16 cellular contexts compared by ENCODE assay signal in the genomic region with DNA sequence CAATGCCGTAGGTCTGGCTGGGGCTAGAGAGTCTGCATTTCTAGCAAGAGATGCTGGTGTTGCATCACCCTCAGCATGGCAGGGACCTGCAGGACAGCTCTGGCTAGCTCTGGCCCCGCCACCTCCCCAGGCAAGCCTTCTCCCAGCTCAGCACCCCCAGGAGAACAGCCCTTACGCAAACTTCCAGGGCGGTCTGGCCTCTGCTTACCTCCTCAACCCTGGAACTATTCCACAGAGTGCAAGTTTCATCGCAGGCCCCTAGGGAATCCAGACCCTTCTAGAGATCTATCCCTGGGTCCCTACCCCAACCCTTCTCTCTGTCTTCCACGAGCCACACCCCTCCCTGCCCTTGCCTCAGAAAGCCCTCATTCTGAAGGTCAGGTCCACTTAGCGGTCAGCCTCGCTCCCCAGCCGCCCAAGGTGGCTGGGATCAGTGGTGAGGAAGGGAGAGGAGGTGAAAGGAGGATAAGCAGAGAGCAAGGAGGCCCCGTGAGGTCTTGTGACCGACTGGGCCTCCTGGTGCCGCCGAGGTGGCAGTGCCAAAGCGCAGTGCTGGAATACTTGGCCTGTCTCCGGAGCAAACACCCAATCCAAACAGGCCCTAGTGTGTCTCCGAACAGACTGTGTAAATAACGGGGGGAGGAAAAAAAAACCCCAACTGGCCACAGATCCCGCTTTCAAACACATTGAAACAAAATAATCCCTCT.
A peak's percentile ranks its signal among the peaks of the same experiment; 100 is the strongest.
DNase-seq lines count a peak whose midpoint lies in the region; ATAC-seq, FAIRE-seq and TF ChIP-seq lines count a peak whose summit lies in the region.
"Had no signal": no experiment of that assay in that cellular context is flagged by ENCODE, and none has a peak within 500 bp of the region (broad histone marks: within the 10 kb centered on the region; RNA-seq: fewer than 3 reads in every experiment).

No MANE protein-coding gene starts in this region.

- DNase-seq in Caco-2, result peak in 1 of 2 experiments; percentile 27
- no peak for DNase-seq in Panc1 (ENCODE audit: low read depth, low spot score)
- DNase-seq in globus pallidus (ENCODE audit: low spot score), result peak; percentile 63
- DNase-seq in pancreas, result peak; percentile 80 to 93 (median 91)
- no peak for DNase-seq in Peyer's patch
- DNase-seq: activated B cell treated with CpG ODN at 0.5 μM for 24 hours; activated T-cell treated with anti-CD3 and anti-CD28 coated beads, Interleukin-2, amount 50 U/mL, for 48 hours; heart right ventricle; NCI-H1694; SIG-M5; stimulated activated CD4-positive, alpha-beta T cell treated with anti-CD3 and anti-CD28 coated beads, Interleukin-15, amount 100 ng/mL, for 24 hours had no signal

- CTCF ChIA-PET in Caco-2 (lab: Charles Lee), result interaction anchor here (1.1 kb wide), 1 partner anchor 36 kb away, joined by 3 read pairs; no protein-coding TSS in a partner anchor
- CTCF ChIA-PET in Panc1 (lab: Charles Lee), result interaction anchor here (0.6 kb wide), 1 partner anchor 46 kb away, joined by 4 read pairs; no protein-coding TSS in a partner anchor

- H3K4me3 Mint-ChIP-seq in Caco-2 (ENCODE audit: unreplicated experiment), result no peak overlapping the region
- H3K4me3 Mint-ChIP-seq: activated B cell treated with CpG ODN at 0.5 μM for 24 hours; stimulated activated memory B cell treated with anti-CD40 and anti-IgM and Interleukin-4, amounts not matched to agents 10 μg/mL and 1 μg/mL and 100 μg/mL, for 72 hours had no signal

- in situ Hi-C loops in Panc1 (cut with HindIII; ENCODE audit: low pct_unique_long_range_greater_than_20kb, low sequenced_read_pairs), result no loop called here

- no peaks in the 10 kb centered on the region for H3K27me3 Mint-ChIP-seq in Caco-2 (ENCODE audit: insufficient read depth, unreplicated experiment)
- H3K27me3 Mint-ChIP-seq: activated B cell treated with CpG ODN at 0.5 μM for 24 hours had no signal

- H3K9me3 Mint-ChIP-seq in Caco-2 (ENCODE audit: unreplicated experiment), result peaks cover 27% of the 10 kb centered on the region
- H3K9me3 Mint-ChIP-seq: activated B cell treated with CpG ODN at 0.5 μM for 24 hours had no signal

- H3K27ac ChIP-seq in Panc1 (ENCODE audit: low read length) (peak overlapping the region; percentile 98), pancreas (peak overlapping the region; percentile 78 to 95 (median 90)), Peyer's patch (peak overlapping the region in 1 of 4 donors; percentile 55)
- H3K27ac ChIP-seq: heart right ventricle had no signal

- H3K4me1 Mint-ChIP-seq in Caco-2 (ENCODE audit: low read depth, unreplicated experiment), result peaks cover 23% of the 10 kb centered on the region
- H3K4me1 Mint-ChIP-seq: activated B cell treated with CpG ODN at 0.5 μM for 24 hours; stimulated activated memory B cell treated with anti-CD40 and anti-IgM and Interleukin-4, amounts not matched to agents 10 μg/mL and 1 μg/mL and 100 μg/mL, for 72 hours had no signal

- H3K4me3 ChIP-seq in Caco-2 (ENCODE audit: low read depth, low read length), result no peak overlapping the region
- peak overlapping the region; percentile 23 to 51 for H3K4me3 ChIP-seq in Panc1 (ENCODE audit: low read depth in 2 of 2, low read length in 2 of 2)
- H3K4me3 ChIP-seq in pancreas, result peak overlapping the region in 1 of 4 donors; percentile 13
- H3K4me3 ChIP-seq in Peyer's patch, result no peak overlapping the region
- H3K4me3 ChIP-seq: heart right ventricle had no signal

- peaks cover 19% of the 10 kb centered on the region for H3K36me3 Mint-ChIP-seq in Caco-2 (ENCODE audit: insufficient read depth, unreplicated experiment)
- H3K36me3 Mint-ChIP-seq: stimulated activated memory B cell treated with anti-CD40 and anti-IgM and Interleukin-4, amounts not matched to agents 10 μg/mL and 1 μg/mL and 100 μg/mL, for 72 hours had no signal

- BruUV-seq in Caco-2 (replicated peaks; lab: Mats Ljungman, UMichigan) (no TSS peak), Panc1 (replicated peaks; lab: Mats Ljungman, UMichigan) (no TSS peak)

- H3K9me3 ChIP-seq in Caco-2 (no peaks in the 10 kb centered on the region), Panc1 (ENCODE audit: control insufficient read depth, insufficient read depth, low read depth, low read length) (no peaks in the 10 kb centered on the region), pancreas (no peaks in the 10 kb centered on the region), Peyer's patch (no peaks in the 10 kb centered on the region)
- H3K9me3 ChIP-seq: heart right ventricle had no signal

- WGBS in pancreas, 2 donors, result 12 to 20% methylated on average over 18 of the region's 18 CpGs

- H3K27me3 ChIP-seq in Caco-2 (replicated peaks; ENCODE audit: control insufficient read depth, insufficient read depth, low read length) (no peaks in the 10 kb centered on the region), Panc1 (ENCODE audit: control insufficient read depth, insufficient read depth, low read length) (no peaks in the 10 kb centered on the region), pancreas (no peaks in the 10 kb centered on the region), Peyer's patch (no peaks in the 10 kb centered on the region)

- POLR2A ChIA-PET in Caco-2 (lab: Charles Lee), result no interaction called here
- POLR2A ChIA-PET in Panc1 (lab: Charles Lee), result interaction anchor here (0.5 to 0.7 kb wide), 2 partner anchors 16 to 242 kb away, joined by 4 to 15 read pairs; no protein-coding TSS in a partner anchor

- TF ChIP-seq CTCF in Caco-2 (IDR thresholded peaks at IDR 0.05; ENCODE audit: insufficient read depth in 1 of 2, low read depth in 1 of 2, low read length in 1 of 2, severe bottlenecking in 1 of 2, unreplicated experiment in 1 of 2) (no peak), Panc1 (IDR thresholded peaks at IDR 0.05) (no peak), pancreas (IDR thresholded peaks at IDR 0.05) (no peak), Peyer's patch (IDR thresholded peaks at IDR 0.05) (no peak)

- H3K27ac Mint-ChIP-seq in Caco-2 (ENCODE audit: unreplicated experiment), result peak overlapping the region; percentile 88
- H3K27ac Mint-ChIP-seq: activated B cell treated with CpG ODN at 0.5 μM for 24 hours; stimulated activated memory B cell treated with anti-CD40 and anti-IgM and Interleukin-4, amounts not matched to agents 10 μg/mL and 1 μg/mL and 100 μg/mL, for 72 hours had no signal

- 0 out of 2 replicates have a peak, but pooled peaks cover 2% of the 10 kb centered on the region for H3K36me3 ChIP-seq in Caco-2 (ENCODE audit: control insufficient read depth, insufficient read depth, low read length)
- H3K36me3 ChIP-seq in Panc1 (ENCODE audit: control insufficient read depth, insufficient read depth, low read length), result no peaks in the 10 kb centered on the region
- no peaks in the 10 kb centered on the region for H3K36me3 ChIP-seq in pancreas
- no peaks in the 10 kb centered on the region for H3K36me3 ChIP-seq in Peyer's patch
- H3K36me3 ChIP-seq: heart right ventricle had no signal

- intact Hi-C loops in Caco-2 (cut with micrococcal nuclease; ENCODE audit: unreplicated experiment) (loop anchor here (1.0 kb wide), 1 partner anchor 18 kb away; no protein-coding TSS in a partner anchor), Panc1 (cut with micrococcal nuclease; ENCODE audit: unreplicated experiment) (no loop called here), pancreas (cut with DNase I) (no loop called here)

- H3K4me1 ChIP-seq in Caco-2 (peaks cover 21% of the 10 kb centered on the region), Panc1 (ENCODE audit: control insufficient read depth, insufficient read depth, low read length) (peaks cover 73% of the 10 kb centered on the region), pancreas (peaks cover 26 to 37% (median 29%) of the 10 kb centered on the region in 3 donors), Peyer's patch (peaks cover 0 to 6% (median 0%) of the 10 kb centered on the region in 4 donors)

- no peak for FAIRE-seq in pancreas (lab: Jason Lieb, UNC)
- FAIRE-seq: colon had no signal

- TF ChIP-seq POLR2A in Peyer's patch (IDR thresholded peaks at IDR 0.05), result no peak

- ATAC-seq in Panc1 (peak; percentile 74), pancreas (peak; percentile 89 to 94 (median 92)), GM19035 (IDR thresholded peaks at IDR 0.05; ENCODE audit: unreplicated experiment) (no peak), GM19467 (IDR thresholded peaks at IDR 0.05; ENCODE audit: unreplicated experiment) (no peak), GM21515 (IDR thresholded peaks at IDR 0.05; ENCODE audit: unreplicated experiment) (no peak)
- ATAC-seq: stimulated activated memory B cell treated with anti-CD40 and anti-IgM and Interleukin-4, amounts not matched to agents 10 μg/mL and 1 μg/mL and 100 μg/mL, for 72 hours had no signal

Comparison
In these comparisons a context has a peak if more than half of its experiments do, and no peak if none do; other contexts are left out.
1. DNase-seq: peak in globus pallidus (single experiment) and pancreas (6 of 6); none in Panc1 (single experiment) and Peyer's patch (0 of 3).
2. H3K4me3 ChIP-seq: peak in Panc1 (2 of 2); none in Caco-2 (single experiment) and Peyer's patch (0 of 4).
3. ATAC-seq: peak in Panc1 (single experiment) and pancreas (4 of 4); none in GM19035 (single experiment), GM19467 (single experiment) and GM21515 (single experiment).